Comparison of ENCODE assay signal across 10 cellular contexts in genomic region chr18:58496937-58497336, GRCh38.
DNase-seq lines count a peak whose midpoint lies in the region; ATAC-seq and TF ChIP-seq lines count a peak whose summit lies in the region.
"Had no signal": no experiment of that assay in that cellular context is flagged by ENCODE, and none has a peak within 500 bp of the region (broad histone marks: within the 10 kb centered on the region; RNA-seq: fewer than 3 reads in every experiment).

No MANE protein-coding gene starts in this region.

- H3K4me3 ChIP-seq in H7 (ENCODE audit: insufficient read depth, low read depth, low read length) (no peak overlapping the region), OCI-LY1 (ENCODE audit: low read depth, low read length, poor library complexity, severe bottlenecking) (no peak overlapping the region), prostate gland (no peak overlapping the region)
- H3K4me3 ChIP-seq: thyroid gland had no signal

- TF ChIP-seq POLR2A in prostate gland (IDR thresholded peaks at IDR 0.05) = no peak

- TF ChIP-seq CTCF in C4-2B (conservative IDR thresholded peaks at IDR 0.05) (peak; percentile 74), OCI-LY1 (IDR thresholded peaks at IDR 0.05; ENCODE audit: low read length) (peak; percentile 50), foreskin keratinocyte (conservative IDR thresholded peaks at IDR 0.05) (peak; percentile 68), prostate gland (IDR thresholded peaks at IDR 0.05) (no peak)

- H3K4me2 ChIP-seq in OCI-LY1 (ENCODE audit: low read length) = no peak overlapping the region

- H4K20me1 ChIP-seq in OCI-LY1 (ENCODE audit: insufficient read depth, low read length) = no peaks in the 10 kb centered on the region

- H3K9me2 ChIP-seq in OCI-LY1 (ENCODE audit: low read depth, low read length) = no peaks in the 10 kb centered on the region

- no peaks in the 10 kb centered on the region for H3F3A ChIP-seq in OCI-LY1 (ENCODE audit: insufficient read depth, low read length)

- 61% methylated on average over 4 of the region's 4 CpGs for WGBS in prostate gland

- H3K4me1 ChIP-seq in OCI-LY1 (ENCODE audit: insufficient read depth, low read length, severe bottlenecking) (peaks cover 6% of the 10 kb centered on the region), foreskin keratinocyte (no peaks in the 10 kb centered on the region), prostate gland (replicated peaks) (no peaks in the 10 kb centered on the region)
- H3K4me1 ChIP-seq: thyroid gland had no signal

- H3K36me3 ChIP-seq in H7 (replicated peaks; ENCODE audit: control insufficient read depth, insufficient read depth, low read length) (no peaks in the 10 kb centered on the region), OCI-LY1 (ENCODE audit: insufficient read depth, low read length) (no peaks in the 10 kb centered on the region), prostate gland (no peaks in the 10 kb centered on the region)
- H3K36me3 ChIP-seq: thyroid gland had no signal

- DNase-seq in H7 = peak; percentile 74
- DNase-seq in foreskin keratinocyte = peak in 1 of 2 donors; percentile 16
- no peak for DNase-seq in prostate gland (ENCODE audit: low spot score)
- DNase-seq: activated CD4-positive, alpha-beta T cell treated with anti-CD3 and anti-CD28 coated beads for 36 hours; thyroid gland had no signal

- H3K79me2 ChIP-seq in OCI-LY1 (ENCODE audit: insufficient read depth, low read length) = no peaks in the 10 kb centered on the region

- no peaks in the 10 kb centered on the region for H3K9me3 ChIP-seq in OCI-LY1 (ENCODE audit: low read length)
- H3K9me3 ChIP-seq in prostate gland = no peaks in the 10 kb centered on the region
- H3K9me3 ChIP-seq: thyroid gland had no signal

- H3K27me3 ChIP-seq in H7 (ENCODE audit: control insufficient read depth, insufficient read depth, low read length) (no peaks in the 10 kb centered on the region; the same call in 1 of the 2 replicates), OCI-LY1 (ENCODE audit: insufficient read depth, low read length) (peaks cover 6% of the 10 kb centered on the region; the same call in 1 of the 2 replicates), foreskin keratinocyte (peaks cover 35% of the 10 kb centered on the region), prostate gland (replicated peaks; ENCODE audit: insufficient read depth) (no peaks in the 10 kb centered on the region)
- H3K27me3 ChIP-seq: thyroid gland had no signal

- intact Hi-C loops in prostate gland (cut with DNase I) = loop anchor here (5.0 to 10.0 kb wide), 3 partner anchors 152 to 310 kb away; no protein-coding TSS in a partner anchor

- no peak overlapping the region for H3K27ac ChIP-seq in C4-2B
- no peak overlapping the region for H3K27ac ChIP-seq in OCI-LY1 (ENCODE audit: low read depth, low read length, poor library complexity, severe bottlenecking)
- no peak overlapping the region for H3K27ac ChIP-seq in foreskin keratinocyte
- no peak overlapping the region for H3K27ac ChIP-seq in prostate gland
- H3K27ac ChIP-seq: thyroid gland had no signal

- ATAC-seq in foreskin keratinocyte (no peak), GM21737 (IDR thresholded peaks at IDR 0.05; ENCODE audit: unreplicated experiment) (no peak), GM21717 (IDR thresholded peaks at IDR 0.05; ENCODE audit: unreplicated experiment) (no peak), HG03039 (IDR thresholded peaks at IDR 0.05; ENCODE audit: unreplicated experiment) (no peak)
- ATAC-seq: activated CD4-positive, alpha-beta T cell treated with anti-CD3 and anti-CD28 coated beads for 36 hours had no signal

- H2AFZ ChIP-seq in OCI-LY1 (ENCODE audit: low read length) = no peak overlapping the region

- no peak overlapping the region for H3K9ac ChIP-seq in OCI-LY1 (ENCODE audit: low read length)

Comparison
In these comparisons a context has a peak if more than half of its experiments do, and no peak if none do; other contexts are left out.
1. CTCF ChIP-seq: peak in C4-2B (single experiment), OCI-LY1 (single experiment) and foreskin keratinocyte (single experiment); none in prostate gland (0 of 4).